11 cellular contexts compared by ENCODE assay signal in genomic region chr7:133207687-133208086, GRCh38. TPM values are rescaled to one million over a fixed set of nuclear protein-coding genes. Genes with fewer than 3 reads are reported as not detected.
DNase-seq lines count a peak whose midpoint lies in the region; ATAC-seq and TF ChIP-seq lines count a peak whose summit lies in the region.
"Had no signal": no experiment of that assay in that cellular context is flagged by ENCODE, and none has a peak within 500 bp of the region (broad histone marks: within the 10 kb centered on the region; RNA-seq: fewer than 3 reads in every experiment).

No MANE protein-coding gene starts in this region.

- H3K27me3 Mint-ChIP-seq in HFFc6 (ENCODE audit: insufficient read depth): peaks cover 21% of the 10 kb centered on the region

- no peak overlapping the region for H2AFZ ChIP-seq in DND-41 (ENCODE audit: low read depth, low read length)

- H3K36me3 Mint-ChIP-seq in HFFc6 (ENCODE audit: low read depth): no peaks in the 10 kb centered on the region

- H3K9ac ChIP-seq in DND-41 (ENCODE audit: low read depth, low read length): no peak overlapping the region

- H3K4me3 Mint-ChIP-seq in HFFc6: no peak overlapping the region

- no peak for ATAC-seq in DND-41 (ENCODE audit: insufficient read depth, low read depth)
- no peak for ATAC-seq in GM19023 (IDR thresholded peaks at IDR 0.05; ENCODE audit: unreplicated experiment)

- H3K27ac Mint-ChIP-seq in HFFc6: no peak overlapping the region

- no peaks in the 10 kb centered on the region for H3K4me1 ChIP-seq in DND-41 (ENCODE audit: insufficient read depth, low read length)

- DNase-seq in DND-41 (no peak), HFFc6 (no peak), SKM-1 treated with dmso at 0.1 percent for 144 hours (lab: John Stamatoyannopoulos, UW; ENCODE audit: unreplicated experiment) (peak; percentile 55), iris pigment epithelial cell (ENCODE audit: low read depth) (peak; percentile 47), NCI-H1417 treated with DMSO at 0.1 percent for 48 hours (lab: John Stamatoyannopoulos, UW) (no peak), amygdala (lab: John Stamatoyannopoulos, UW) (no peak), DMS114 treated with DMSO at 0.1 percent for 48 hours (lab: John Stamatoyannopoulos, UW; ENCODE audit: unreplicated experiment) (no peak)
- DNase-seq: activated gamma-delta T cell, hippocampal formation, NCI-H1436 treated with DMSO at 0.1 percent for 48 hours had no signal

- H3K4me3 ChIP-seq in DND-41 (ENCODE audit: low read depth in 1 of 2, low read length in 2 of 2): no peak overlapping the region

- no peaks in the 10 kb centered on the region for H3K27me3 ChIP-seq in DND-41 (ENCODE audit: insufficient read depth, low read length, poor library complexity)

- H3K79me2 ChIP-seq in DND-41 (ENCODE audit: insufficient read depth, low read length): no peaks in the 10 kb centered on the region

- H4K20me1 ChIP-seq in DND-41 (ENCODE audit: insufficient read depth, low read length): no peaks in the 10 kb centered on the region

- H3K27ac ChIP-seq in DND-41 (ENCODE audit: low read length): no peak overlapping the region

- H3K9me3 ChIP-seq in DND-41 (ENCODE audit: insufficient read depth, low read length, severe bottlenecking): no peaks in the 10 kb centered on the region

- no peak overlapping the region for H3K4me2 ChIP-seq in DND-41 (ENCODE audit: insufficient read depth, low read length)

- H3K4me1 Mint-ChIP-seq in HFFc6 (ENCODE audit: low read depth): no peaks in the 10 kb centered on the region

- TF ChIP-seq CTCF in DND-41 (IDR thresholded peaks at IDR 0.05; ENCODE audit: borderline replicate concordance, extremely low read depth, low read length, poor library complexity, severe bottlenecking) (peak; percentile 19), HFFc6 (IDR thresholded peaks at IDR 0.05) (peak; percentile 61)

- H3K9me3 Mint-ChIP-seq in HFFc6: peaks cover 16% of the 10 kb centered on the region

- no peaks in the 10 kb centered on the region for H3K36me3 ChIP-seq in DND-41 (ENCODE audit: insufficient read depth, low read length)

RNA-seq across cellular contexts. Expression of gene EXOC4, which starts 45.2 kb away (rescaled TPM):
- 10 to 100 TPM; 57.6 to 67.6 (median 61.4) TPM for total RNA-seq in HFFc6 (2021; fragmentation: NEBNext Ultra II Directional; extraction: Animal tissue kit (Norgen Biotek cat#: 25700))

Comparison
In these comparisons a context has a peak if more than half of its experiments do, and no peak if none do; other contexts are left out.
1. DNase-seq: peak in SKM-1 treated with dmso at 0.1 percent for 144 hours (single experiment) and iris pigment epithelial cell (single experiment); none in DND-41 (single experiment), HFFc6 (single experiment), NCI-H1417 treated with DMSO at 0.1 percent for 48 hours (single experiment), amygdala (0 of 56) and DMS114 treated with DMSO at 0.1 percent for 48 hours (single experiment).